ENCODE assay signal across 9 cellular contexts in the genomic region with DNA sequence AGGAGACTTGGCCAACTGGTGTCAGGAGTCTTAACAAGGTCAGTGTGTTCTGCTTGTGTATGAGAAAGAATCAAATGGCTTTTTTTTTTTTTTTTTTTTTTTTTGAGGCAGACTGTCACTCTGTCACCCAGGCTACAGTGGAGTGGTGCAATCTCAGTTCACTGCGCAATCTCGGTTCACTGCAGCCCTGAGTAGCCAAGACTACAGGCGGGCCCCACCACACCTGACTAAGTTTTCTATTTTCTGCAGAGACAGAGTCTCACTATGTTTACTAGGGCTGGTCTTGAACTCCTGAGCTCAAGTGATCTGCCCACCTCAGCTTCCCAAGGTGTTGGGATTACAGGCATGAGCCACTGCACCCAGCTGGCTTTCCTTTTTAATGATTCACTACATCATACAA. TPM values are rescaled to one million over a fixed set of nuclear protein-coding genes. Genes with fewer than 3 reads are reported as not detected.
DNase-seq lines count a peak whose midpoint lies in the region; ATAC-seq and TF ChIP-seq lines count a peak whose summit lies in the region.
"Had no signal": no experiment of that assay in that cellular context is flagged by ENCODE, and none has a peak within 500 bp of the region (broad histone marks: within the 10 kb centered on the region; RNA-seq: fewer than 3 reads in every experiment).

No MANE protein-coding gene starts in this region.

- no peaks in the 10 kb centered on the region for H3K79me2 ChIP-seq in hepatocyte

- H3K4me1 ChIP-seq in CD8-positive, alpha-beta memory T cell (ENCODE audit: insufficient read depth, low read length): peaks cover 59% of the 10 kb centered on the region
- H3K4me1 ChIP-seq in hepatocyte (ENCODE audit: insufficient read depth): no peaks in the 10 kb centered on the region

- peak overlapping the region; percentile 95 for H3K27ac ChIP-seq in CD8-positive, alpha-beta memory T cell (ENCODE audit: low read depth, low read length)
- H3K27ac ChIP-seq in brain microvascular endothelial cell: no peak overlapping the region
- no peak overlapping the region for H3K27ac ChIP-seq in hepatocyte

- POLR2A ChIA-PET in CD8-positive, alpha-beta memory T cell (lab: Charles Lee): interaction anchor here (1.1 to 7.0 kb wide), 17 partner anchors 9 to 76 kb away, joined by 3 to 125 read pairs (median 9); no protein-coding TSS in a partner anchor
- POLR2A ChIA-PET in activated B cell treated with CpG ODN at 0.5 μM for 24 hours (lab: Charles Lee): no interaction called here
- POLR2A ChIA-PET in activated naive CD8-positive, alpha-beta T cell treated with anti-CD3 and anti-CD28 coated beads, Interleukin-2, amount 10 ng/mL, durations not matched to agents 7 days and 5 days (lab: Charles Lee): interaction anchor here (0.8 to 1.7 kb wide), 12 partner anchors 18 to 183 kb away, joined by 3 to 9 read pairs (median 4); no protein-coding TSS in a partner anchor

- peaks cover 5 to 44% (median 16%) of the 10 kb centered on the region in 3 donors for H3K36me3 Mint-ChIP-seq in CD8-positive, alpha-beta memory T cell
- H3K36me3 Mint-ChIP-seq in activated B cell treated with CpG ODN at 0.5 μM for 24 hours (ENCODE audit: low read depth): no peaks in the 10 kb centered on the region
- H3K36me3 Mint-ChIP-seq in activated naive CD8-positive, alpha-beta T cell treated with anti-CD3 and anti-CD28 coated beads, Interleukin-2, amount 10 ng/mL, durations not matched to agents 7 days and 5 days: peaks cover 1% of the 10 kb centered on the region

- DNase-seq in CD8-positive, alpha-beta memory T cell: peak; percentile 35 to 91 (median 76)
- no peak for DNase-seq in activated B cell treated with CpG ODN at 0.5 μM for 24 hours
- no peak for DNase-seq in activated naive CD8-positive, alpha-beta T cell treated with anti-CD3 and anti-CD28 coated beads, Interleukin-2, amount 10 ng/mL, durations not matched to agents 7 days and 5 days
- peak; percentile 61 to 72 for DNase-seq in stimulated activated CD4-positive, alpha-beta T cell treated with anti-CD3 and anti-CD28 coated beads, Interleukin-2, amount 100 ng/mL, for 24 hours
- DNase-seq in brain microvascular endothelial cell: no peak
- DNase-seq in hepatocyte (ENCODE audit: low spot score): no peak
- DNase-seq: DMS79 had no signal

- peak overlapping the region; percentile 58 for H3K4me3 ChIP-seq in CD8-positive, alpha-beta memory T cell (ENCODE audit: low read length)
- H3K4me3 ChIP-seq in brain microvascular endothelial cell (ENCODE audit: low read depth, low read length) (no peak overlapping the region), hepatocyte (no peak overlapping the region)

- peaks cover 66 to 72% (median 72%) of the 10 kb centered on the region in 3 donors for H3K4me1 Mint-ChIP-seq in CD8-positive, alpha-beta memory T cell
- H3K4me1 Mint-ChIP-seq in activated B cell treated with CpG ODN at 0.5 μM for 24 hours: peaks cover 32% of the 10 kb centered on the region
- peaks cover 65% of the 10 kb centered on the region for H3K4me1 Mint-ChIP-seq in activated naive CD8-positive, alpha-beta T cell treated with anti-CD3 and anti-CD28 coated beads, Interleukin-2, amount 10 ng/mL, durations not matched to agents 7 days and 5 days

- H2AFZ ChIP-seq in hepatocyte: no peak overlapping the region

- H3K4me2 ChIP-seq in hepatocyte: no peak overlapping the region

- intact Hi-C loops in activated B cell treated with CpG ODN at 0.5 μM for 24 hours (cut with micrococcal nuclease): no loop called here

- TF ChIP-seq CTCF in activated B cell treated with CpG ODN at 0.5 μM for 24 hours (IDR thresholded peaks at IDR 0.05): no peak
- no peak for TF ChIP-seq CTCF in brain microvascular endothelial cell (IDR thresholded peaks at IDR 0.05; ENCODE audit: low read depth, low read length, missing control alignments)
- TF ChIP-seq CTCF in hepatocyte (IDR thresholded peaks at IDR 0.05; ENCODE audit: poor library complexity): no peak

- peak overlapping the region; percentile 94 to 100 (median 100) for H3K27ac Mint-ChIP-seq in CD8-positive, alpha-beta memory T cell
- peak overlapping the region; percentile 80 for H3K27ac Mint-ChIP-seq in activated B cell treated with CpG ODN at 0.5 μM for 24 hours
- peak overlapping the region; percentile 92 for H3K27ac Mint-ChIP-seq in activated naive CD8-positive, alpha-beta T cell treated with anti-CD3 and anti-CD28 coated beads, Interleukin-2, amount 10 ng/mL, durations not matched to agents 7 days and 5 days

- H4K20me1 ChIP-seq in hepatocyte (ENCODE audit: insufficient read depth, poor library complexity, severe bottlenecking): no peaks in the 10 kb centered on the region

- peaks cover 0 to 1% of the 10 kb centered on the region in 2 donors for H3K27me3 Mint-ChIP-seq in CD8-positive, alpha-beta memory T cell
- peaks cover 1% of the 10 kb centered on the region for H3K27me3 Mint-ChIP-seq in activated B cell treated with CpG ODN at 0.5 μM for 24 hours
- no peaks in the 10 kb centered on the region for H3K27me3 Mint-ChIP-seq in activated naive CD8-positive, alpha-beta T cell treated with anti-CD3 and anti-CD28 coated beads, Interleukin-2, amount 10 ng/mL, durations not matched to agents 7 days and 5 days

- WGBS in hepatocyte (ENCODE audit: low lambda C conversion rate, missing lambda C conversion rate): 84% methylated on average over 3 of the region's 3 CpGs

- in situ Hi-C loops in brain microvascular endothelial cell (cut with HindIII; ENCODE audit: low pct_ligation_motif_present, low sequenced_read_pairs): no loop called here

- peak; percentile 61 for ATAC-seq in activated B cell treated with CpG ODN at 0.5 μM for 24 hours (ENCODE audit: low read depth)
- peak; percentile 46 for ATAC-seq in activated naive CD8-positive, alpha-beta T cell treated with anti-CD3 and anti-CD28 coated beads, Interleukin-2, amount 10 ng/mL, durations not matched to agents 7 days and 5 days (ENCODE audit: low read depth)
- ATAC-seq in GM21423 (IDR thresholded peaks at IDR 0.05; ENCODE audit: unreplicated experiment): no peak
- ATAC-seq in GM19035 (IDR thresholded peaks at IDR 0.05; ENCODE audit: unreplicated experiment): no peak

- H3K4me3 Mint-ChIP-seq in CD8-positive, alpha-beta memory T cell: peak overlapping the region; percentile 90 to 97 (median 93)
- peak overlapping the region; percentile 13 for H3K4me3 Mint-ChIP-seq in activated B cell treated with CpG ODN at 0.5 μM for 24 hours
- peak overlapping the region; percentile 79 for H3K4me3 Mint-ChIP-seq in activated naive CD8-positive, alpha-beta T cell treated with anti-CD3 and anti-CD28 coated beads, Interleukin-2, amount 10 ng/mL, durations not matched to agents 7 days and 5 days

- CTCF ChIA-PET in CD8-positive, alpha-beta memory T cell (lab: Charles Lee): interaction anchor here (1.0 to 12.0 kb wide), 12 partner anchors 16 to 75 kb away, joined by 3 to 165 read pairs (median 4); no protein-coding TSS in a partner anchor
- CTCF ChIA-PET in activated B cell treated with CpG ODN at 0.5 μM for 24 hours (lab: Charles Lee): no interaction called here

- H3K9me3 ChIP-seq in CD8-positive, alpha-beta memory T cell (ENCODE audit: low read length): no peaks in the 10 kb centered on the region
- H3K9me3 ChIP-seq in hepatocyte (ENCODE audit: low read depth): no peaks in the 10 kb centered on the region

- H3K36me3 ChIP-seq in CD8-positive, alpha-beta memory T cell (ENCODE audit: insufficient read depth, low read length): peaks cover 1% of the 10 kb centered on the region
- no peaks in the 10 kb centered on the region for H3K36me3 ChIP-seq in brain microvascular endothelial cell (replicated peaks)
- H3K36me3 ChIP-seq in hepatocyte (replicated peaks; ENCODE audit: insufficient read depth, low read depth): no peaks in the 10 kb centered on the region

- peaks cover 0 to 6% (median 0%) of the 10 kb centered on the region in 5 donors for H3K9me3 Mint-ChIP-seq in CD8-positive, alpha-beta memory T cell
- H3K9me3 Mint-ChIP-seq in activated B cell treated with CpG ODN at 0.5 μM for 24 hours: no peaks in the 10 kb centered on the region
- H3K9me3 Mint-ChIP-seq in activated naive CD8-positive, alpha-beta T cell treated with anti-CD3 and anti-CD28 coated beads, Interleukin-2, amount 10 ng/mL, durations not matched to agents 7 days and 5 days: peaks cover 1% of the 10 kb centered on the region

- no peaks in the 10 kb centered on the region for H3K27me3 ChIP-seq in CD8-positive, alpha-beta memory T cell (ENCODE audit: insufficient read depth, low read length, poor library complexity, severe bottlenecking)
- H3K27me3 ChIP-seq in brain microvascular endothelial cell (replicated peaks) (no peaks in the 10 kb centered on the region), hepatocyte (no peaks in the 10 kb centered on the region)

- H3K9me2 ChIP-seq in hepatocyte (replicated peaks; ENCODE audit: insufficient read depth): no peaks in the 10 kb centered on the region

RNA-seq across cellular contexts. Expression of a gene that starts 3.0 kb away (rescaled TPM):
- total RNA-seq in CD8-positive, alpha-beta memory T cell: 100 to 1,000 TPM; 272 to 289 TPM
- polyA plus RNA-seq in CD8-positive, alpha-beta memory T cell: 761 TPM
- total RNA-seq in activated B cell treated with CpG ODN at 0.5 μM for 24 hours: 1.9 and 3.0 TPM in 2 replicates
- 100 to 1,000 TPM; 738 to 891 TPM for total RNA-seq in activated naive CD8-positive, alpha-beta T cell treated with anti-CD3 and anti-CD28 coated beads, Interleukin-2, amount 10 ng/mL, durations not matched to agents 7 days and 5 days
- 0.40 and 1.1 TPM in 2 replicates for total RNA-seq in hepatocyte
- 0.13 and 0.47 TPM in 2 replicates for polyA plus RNA-seq in hepatocyte

Comparison
In these comparisons a context has a peak if more than half of its experiments do, and no peak if none do; other contexts are left out.
1. DNase-seq: peak in CD8-positive, alpha-beta memory T cell (5 of 5) and stimulated activated CD4-positive, alpha-beta T cell treated with anti-CD3 and anti-CD28 coated beads, Interleukin-2, amount 100 ng/mL, for 24 hours (2 of 2); none in activated B cell treated with CpG ODN at 0.5 μM for 24 hours (single experiment), activated naive CD8-positive, alpha-beta T cell treated with anti-CD3 and anti-CD28 coated beads, Interleukin-2, amount 10 ng/mL, durations not matched to agents 7 days and 5 days (single experiment), brain microvascular endothelial cell (single experiment) and hepatocyte (single experiment).
2. H3K4me3 Mint-ChIP-seq: peak in every context shown above with its lines; median percentile 93 in CD8-positive, alpha-beta memory T cell; 79 in activated naive CD8-positive, alpha-beta T cell treated with anti-CD3 and anti-CD28 coated beads, Interleukin-2, amount 10 ng/mL, durations not matched to agents 7 days and 5 days; 13 in activated B cell treated with CpG ODN at 0.5 μM for 24 hours.
3. ATAC-seq: peak in activated B cell treated with CpG ODN at 0.5 μM for 24 hours (single experiment) and activated naive CD8-positive, alpha-beta T cell treated with anti-CD3 and anti-CD28 coated beads, Interleukin-2, amount 10 ng/mL, durations not matched to agents 7 days and 5 days (single experiment); none in GM21423 (single experiment) and GM19035 (single experiment).
4. RNA of a gene that starts 3.0 kb away (total RNA-seq): 738 to 891 TPM in activated naive CD8-positive, alpha-beta T cell treated with anti-CD3 and anti-CD28 coated beads, Interleukin-2, amount 10 ng/mL, durations not matched to agents 7 days and 5 days and 272 to 289 TPM in CD8-positive, alpha-beta memory T cell; 1.9 to 3.0 TPM in activated B cell treated with CpG ODN at 0.5 μM for 24 hours and 0.40 to 1.1 TPM in hepatocyte; every median in the first group is over 10 times any median in the second.
5. Peak in every context shown above with its lines, with median percentiles within 50 percentile points of each other: H3K27ac Mint-ChIP-seq.